Comparison of ENCODE assay signal across 9 cellular contexts in genomic region chr7:6558837-6559236, GRCh38. TPM values are rescaled to one million over a fixed set of nuclear protein-coding genes. Genes with fewer than 3 reads are reported as not detected.
DNase-seq lines count a peak whose midpoint lies in the region; ATAC-seq and TF ChIP-seq lines count a peak whose summit lies in the region.
"Had no signal": no experiment of that assay in that cellular context is flagged by ENCODE, and none has a peak within 500 bp of the region (broad histone marks: within the 10 kb centered on the region; RNA-seq: fewer than 3 reads in every experiment).

No MANE protein-coding gene starts in this region.

- H3K79me2 ChIP-seq in hepatocyte, result no peaks in the 10 kb centered on the region

- H3K4me1 Mint-ChIP-seq in T-helper 17 cell, result peaks cover 3% of the 10 kb centered on the region

- H3K36me3 ChIP-seq in SJSA1 (no peaks in the 10 kb centered on the region), hepatocyte (replicated peaks; ENCODE audit: insufficient read depth, low read depth) (no peaks in the 10 kb centered on the region)

- no peak for ATAC-seq in T-helper 17 cell
- no peak for ATAC-seq in sciatic nerve

- H3K36me3 Mint-ChIP-seq in T-helper 17 cell (ENCODE audit: low read depth), result peaks cover 2% of the 10 kb centered on the region

- H3K27ac ChIP-seq in SJSA1 (no peak overlapping the region), hepatocyte (no peak overlapping the region)

- no peaks in the 10 kb centered on the region for H3K9me2 ChIP-seq in hepatocyte (replicated peaks; ENCODE audit: insufficient read depth)

- no peak overlapping the region for H3K4me2 ChIP-seq in hepatocyte

- peak; percentile 6 for TF ChIP-seq CTCF in hepatocyte (IDR thresholded peaks at IDR 0.05; ENCODE audit: poor library complexity)

- H3K4me3 Mint-ChIP-seq in T-helper 17 cell, result no peak overlapping the region

- no peaks in the 10 kb centered on the region for H4K20me1 ChIP-seq in hepatocyte (ENCODE audit: insufficient read depth, poor library complexity, severe bottlenecking)

- WGBS in hepatocyte (ENCODE audit: low lambda C conversion rate, missing lambda C conversion rate), result 56% methylated on average over 6 of the region's 6 CpGs

- DNase-seq in NOMO-1 treated with DMSO at 0.1 percent for 48 hours (lab: John Stamatoyannopoulos, UW; ENCODE audit: unreplicated experiment) (peak; percentile 12), NOMO-1 treated with dmso at 0.1 percent for 144 hours (lab: John Stamatoyannopoulos, UW; ENCODE audit: unreplicated experiment) (no peak), HK-2 (ENCODE audit: unreplicated experiment) (peak; percentile 35), SJSA1 (ENCODE audit: low read depth in 1 of 2, low spot score in 2 of 2) (peak; percentile 23 to 58), hepatocyte (ENCODE audit: low spot score) (peak; percentile 49), globus pallidus (ENCODE audit: low spot score) (no peak), T-helper 17 cell (no peak), sciatic nerve (ENCODE audit: low spot score) (no peak)

- H3K27me3 Mint-ChIP-seq in T-helper 17 cell, result no peaks in the 10 kb centered on the region

- no peak overlapping the region for H2AFZ ChIP-seq in hepatocyte

- intact Hi-C loops in sciatic nerve (cut with DNase I), result no loop called here

- no peaks in the 10 kb centered on the region for H3K4me1 ChIP-seq in SJSA1 (replicated peaks)
- H3K4me1 ChIP-seq in hepatocyte (ENCODE audit: insufficient read depth), result no peaks in the 10 kb centered on the region

- H3K27me3 ChIP-seq in SJSA1 (replicated peaks) (no peaks in the 10 kb centered on the region), hepatocyte (no peaks in the 10 kb centered on the region)

- H3K4me3 ChIP-seq in SJSA1 (no peak overlapping the region), hepatocyte (no peak overlapping the region)

- H3K27ac Mint-ChIP-seq in T-helper 17 cell, result no peak overlapping the region

- H3K9me3 ChIP-seq in SJSA1 (replicated peaks) (no peaks in the 10 kb centered on the region), hepatocyte (ENCODE audit: low read depth) (no peaks in the 10 kb centered on the region), T-helper 17 cell (ENCODE audit: control insufficient read depth, low read length, poor library complexity, severe bottlenecking) (no peaks in the 10 kb centered on the region)

RNA-seq across cellular contexts. Expression of gene GRID2IP, which starts 7.6 kb away (rescaled TPM):
- not detected in 2 replicates for total RNA-seq in SJSA1 (2014; rRNA removed; shearing (Covaris generic))
- total RNA-seq in hepatocyte, result 0.44 and 0.73 TPM in 2 replicates
- 0.25 TPM in 1 of 2 replicates, not detected in the other for polyA plus RNA-seq in hepatocyte
- under 1 TPM; 0.17 to 0.18 TPM for total RNA-seq in T-helper 17 cell
- total RNA-seq in sciatic nerve, result 0.18 TPM
- total RNA-seq: skeletal muscle tissue had no signal

RNA-seq across cellular contexts. Expression of gene ZDHHC4, which starts 18.4 kb away (rescaled TPM):
- total RNA-seq in SJSA1 (2014; rRNA removed; shearing (Covaris generic)), result 37.0 and 45.3 TPM in 2 replicates
- total RNA-seq in hepatocyte (60.4 and 76.4 TPM in 2 replicates), T-helper 17 cell (10 to 100 TPM; 19.1 to 20.6 TPM), sciatic nerve (41.4 TPM)
- polyA plus RNA-seq in hepatocyte, result 97.3 and 109 TPM in 2 replicates

RNA-seq across cellular contexts. Expression of gene INTS15, which starts 31.0 kb away (rescaled TPM):
- total RNA-seq in SJSA1 (2014; rRNA removed; shearing (Covaris generic)), result 15.6 and 21.1 TPM in 2 replicates
- total RNA-seq in hepatocyte (21.4 and 23.1 TPM in 2 replicates), T-helper 17 cell (10 to 100 TPM; 50.5 to 50.7 TPM), sciatic nerve (26.7 TPM)
- polyA plus RNA-seq in hepatocyte, result 25.9 and 26.1 TPM in 2 replicates

RNA-seq across cellular contexts. Expression of gene ZNF853, which starts 56.6 kb away (rescaled TPM):
- total RNA-seq in SJSA1 (2014; rRNA removed; shearing (Covaris generic)), result 0.08 TPM in 1 of 2 replicates, not detected in the other
- total RNA-seq in hepatocyte (8.0 and 9.0 TPM in 2 replicates), T-helper 17 cell (1 to 10 TPM in 1 of 2 donors, under 1 TPM in 1; 0.85 to 1.1 TPM), sciatic nerve (8.7 TPM)
- polyA plus RNA-seq in hepatocyte, result 6.6 and 9.8 TPM in 2 replicates

Comparison
In these comparisons a context has a peak if more than half of its experiments do, and no peak if none do; other contexts are left out.
1. DNase-seq: peak in NOMO-1 treated with DMSO at 0.1 percent for 48 hours (single experiment), HK-2 (single experiment), SJSA1 (2 of 2) and hepatocyte (single experiment); none in NOMO-1 treated with dmso at 0.1 percent for 144 hours (single experiment), globus pallidus (single experiment), T-helper 17 cell (0 of 3) and sciatic nerve (single experiment).